ENCODE assay signal across 8 cellular contexts in genomic region chr12:38328306-38328938, GRCh38. TPM values are rescaled to one million over a fixed set of nuclear protein-coding genes. Genes with fewer than 3 reads are reported as not detected.
DNase-seq lines count a peak whose midpoint lies in the region; ATAC-seq and TF ChIP-seq lines count a peak whose summit lies in the region.
"Not testable (repeated sequence)": the region's sequence is repeated elsewhere in the genome, so short reads cannot be mapped to it uniquely, and the experiment has no call there.

No MANE protein-coding gene starts in this region.

- peak; percentile 48 for ATAC-seq in HG02884 (IDR thresholded peaks at IDR 0.05; ENCODE audit: unreplicated experiment)

- H3K27me3 ChIP-seq in colonic mucosa = not testable (repeated sequence)

- not testable (repeated sequence) for H3K4me1 ChIP-seq in colonic mucosa

- not testable (repeated sequence) for H3K27ac ChIP-seq in colonic mucosa

- not testable (repeated sequence) for H3K9me3 ChIP-seq in colonic mucosa

- H3K4me3 ChIP-seq in colonic mucosa = not testable (repeated sequence)

- intact Hi-C loops in colonic mucosa (cut with DNase I) = loop anchor here (5.0 to 10.0 kb wide), 3 partner anchors 586 to 944 kb away; no protein-coding TSS in a partner anchor

- in situ Hi-C loops in SK-MEL-5 (cut with HindIII; ENCODE audit: low pct_unique_long_range_greater_than_20kb, low sequenced_read_pairs) = not testable (repeated sequence)

- H3K9ac ChIP-seq in colonic mucosa (ENCODE audit: low read depth in 2 of 2, low read length in 2 of 2) = not testable (repeated sequence)

- H3K36me3 ChIP-seq in colonic mucosa = not testable (repeated sequence)

- peak; percentile 24 for TF ChIP-seq CTCF in GM12873 (IDR thresholded peaks at IDR 0.05; ENCODE audit: insufficient read depth, low read depth, low read length, missing control alignments)
- TF ChIP-seq CTCF in colonic mucosa (IDR thresholded peaks at IDR 0.05) = peak; percentile 66

- DNase-seq in AG08396 (ENCODE audit: low spot score) (peak; percentile 9), NCI-H1694 (lab: John Stamatoyannopoulos, UW) (peak; percentile 26), SK-MEL-5 (ENCODE audit: low read depth, low spot score) (peak; percentile 67), iPS-NIHi11 (ENCODE audit: low spot score) (peak; percentile 3), pons (ENCODE audit: low spot score) (peak; percentile 64)
- not testable (repeated sequence) for DNase-seq in colonic mucosa

RNA-seq across cellular contexts. Expression of gene ALG10B, which starts 11.8 kb away (rescaled TPM):
- 3.8 and 5.1 TPM in 2 replicates for total RNA-seq in SK-MEL-5 (2014; rRNA removed; shearing (Covaris generic))
- 8.3 and 9.9 TPM in 2 replicates for polyA plus RNA-seq in SK-MEL-5 (2015; cell fraction: cytosol; rRNA removed)
- 15.6 and 21.6 TPM in 2 replicates for polyA plus RNA-seq in SK-MEL-5 (2015; cell fraction: nucleus; rRNA removed)
- total RNA-seq in colonic mucosa = 1 to 10 TPM; 3.6 to 5.6 TPM
